Comparison of ENCODE assay signal across 8 cellular contexts in the genomic region with DNA sequence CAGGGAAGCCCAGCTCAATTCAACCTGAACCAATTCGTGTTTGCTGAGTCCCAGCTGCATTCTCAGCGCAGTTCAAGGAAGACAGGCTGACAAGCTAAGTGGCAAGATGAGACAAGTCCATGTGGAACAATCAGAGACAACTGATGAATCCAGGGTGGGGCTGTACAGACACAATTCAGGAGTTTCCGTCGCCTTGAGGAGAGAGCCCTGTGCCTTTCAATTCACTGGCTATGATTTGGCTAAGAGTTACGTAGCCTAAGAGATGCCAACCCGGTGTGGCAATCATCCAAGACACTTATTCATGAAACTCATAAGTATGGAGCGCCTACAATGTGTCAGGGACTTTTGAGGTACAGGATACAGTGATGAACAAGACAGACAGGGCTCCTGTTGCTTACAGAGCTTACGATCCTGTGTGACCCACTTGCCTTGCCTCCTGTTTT. TPM values are rescaled to one million over a fixed set of nuclear protein-coding genes. Genes with fewer than 3 reads are reported as not detected.
DNase-seq lines count a peak whose midpoint lies in the region; ATAC-seq lines count a peak whose summit lies in the region.
"Had no signal": no experiment of that assay in that cellular context is flagged by ENCODE, and none has a peak within 500 bp of the region (broad histone marks: within the 10 kb centered on the region; RNA-seq: fewer than 3 reads in every experiment).

No MANE protein-coding gene starts in this region.

- ATAC-seq in GM19463 (IDR thresholded peaks at IDR 0.05; ENCODE audit: unreplicated experiment) (peak; percentile 22), HG03175 (IDR thresholded peaks at IDR 0.05; ENCODE audit: unreplicated experiment) (peak; percentile 4)
- peak; percentile 60 for ATAC-seq in stimulated activated effector memory CD8-positive, alpha-beta T cell treated with anti-CD3 and anti-CD28 coated beads, Interleukin-12 subunit alpha, Interleukin-12 subunit beta, amount 100 ng/mL, for 72 hours

- peak overlapping the region; percentile 72 for H3K4me3 Mint-ChIP-seq in stimulated activated effector memory CD8-positive, alpha-beta T cell treated with anti-CD3 and anti-CD28 coated beads, Interleukin-12 subunit alpha, Interleukin-12 subunit beta, amount 100 ng/mL, for 72 hours

- H3K4me1 Mint-ChIP-seq in stimulated activated effector memory CD8-positive, alpha-beta T cell treated with anti-CD3 and anti-CD28 coated beads, Interleukin-12 subunit alpha, Interleukin-12 subunit beta, amount 100 ng/mL, for 72 hours: peaks cover 98% of the 10 kb centered on the region

- H3K36me3 Mint-ChIP-seq in stimulated activated effector memory CD8-positive, alpha-beta T cell treated with anti-CD3 and anti-CD28 coated beads, Interleukin-12 subunit alpha, Interleukin-12 subunit beta, amount 100 ng/mL, for 72 hours: peaks cover 91% of the 10 kb centered on the region

- peak overlapping the region; percentile 99 for H3K27ac Mint-ChIP-seq in stimulated activated effector memory CD8-positive, alpha-beta T cell treated with anti-CD3 and anti-CD28 coated beads, Interleukin-12 subunit alpha, Interleukin-12 subunit beta, amount 100 ng/mL, for 72 hours

- no peaks in the 10 kb centered on the region for H3K9me3 Mint-ChIP-seq in stimulated activated effector memory CD8-positive, alpha-beta T cell treated with anti-CD3 and anti-CD28 coated beads, Interleukin-12 subunit alpha, Interleukin-12 subunit beta, amount 100 ng/mL, for 72 hours

- peak; percentile 33 for DNase-seq in activated CD4-positive, alpha-beta T cell treated with anti-CD3 and anti-CD28 coated beads, Interleukin-2, amount 50 U/mL, for 1 hour
- no peak for DNase-seq in stimulated activated effector memory CD8-positive, alpha-beta T cell treated with anti-CD3 and anti-CD28 coated beads, Interleukin-12 subunit alpha, Interleukin-12 subunit beta, amount 100 ng/mL, for 72 hours (ENCODE audit: low spot score in 2 of 2)
- DNase-seq in mucosa of gallbladder (ENCODE audit: low spot score): no peak
- no peak for DNase-seq in cerebellar nuclear complex (lab: John Stamatoyannopoulos, UW)
- no peak for DNase-seq in NOMO-1 (lab: John Stamatoyannopoulos, UW; ENCODE audit: unreplicated experiment in 2 of 2)
- DNase-seq: SW 1271 had no signal

RNA-seq across cellular contexts. Expression of a gene that starts 15.5 kb away (rescaled TPM):
- 5.6 TPM for total RNA-seq in mucosa of gallbladder

Comparison
In these comparisons a context has a peak if more than half of its experiments do, and no peak if none do; other contexts are left out.
1. ATAC-seq: peak in every context shown above with its lines; median percentile 60 in stimulated activated effector memory CD8-positive, alpha-beta T cell treated with anti-CD3 and anti-CD28 coated beads, Interleukin-12 subunit alpha, Interleukin-12 subunit beta, amount 100 ng/mL, for 72 hours; 22 in GM19463; 4 in HG03175.